17 cellular contexts compared by ENCODE assay signal in the genomic region with DNA sequence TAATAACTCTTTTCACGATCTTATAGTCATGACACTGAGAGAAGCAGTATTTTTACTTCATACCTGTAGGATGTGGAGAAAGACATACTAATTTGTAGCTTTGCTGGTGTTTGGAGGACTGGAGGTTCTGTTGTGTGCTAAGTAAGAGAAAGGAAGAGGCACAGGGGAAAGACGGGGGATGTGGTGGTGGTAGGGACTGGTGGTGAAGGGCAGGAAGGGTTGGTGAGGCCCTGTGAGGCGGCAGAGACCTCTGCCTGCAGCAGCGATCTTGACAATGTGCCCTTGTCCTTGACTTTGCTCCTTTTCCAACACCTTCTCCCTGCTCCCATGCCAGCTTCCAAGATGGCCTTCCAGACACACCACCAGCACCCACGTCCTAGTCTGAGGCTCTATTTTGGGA. TPM values are rescaled to one million over a fixed set of nuclear protein-coding genes. Genes with fewer than 3 reads are reported as not detected.
DNase-seq lines count a peak whose midpoint lies in the region; ATAC-seq and TF ChIP-seq lines count a peak whose summit lies in the region.
"Had no signal": no experiment of that assay in that cellular context is flagged by ENCODE, and none has a peak within 500 bp of the region (broad histone marks: within the 10 kb centered on the region; RNA-seq: fewer than 3 reads in every experiment).

No MANE protein-coding gene starts in this region.

- intact Hi-C loops in activated T-helper 2 cell treated with anti-CD3 and anti-CD28 coated beads, Interferon-gamma antibody, Interleukin-2, Interleukin-4, amounts not matched to agents 10 μg/mL and 5 μg/mL and 100 μg/mL, durations not matched to agents 14 hours and 24 hours and 36 hours (cut with micrococcal nuclease) = no loop called here
- intact Hi-C loops in natural killer cell (cut with micrococcal nuclease) = no loop called here

- peaks cover 0 to 2% (median 0%) of the 10 kb centered on the region in 5 donors for H3K9me3 Mint-ChIP-seq in CD8-positive, alpha-beta memory T cell
- peaks cover 18% of the 10 kb centered on the region for H3K9me3 Mint-ChIP-seq in activated T-helper 2 cell treated with anti-CD3 and anti-CD28 coated beads, Interferon-gamma antibody, Interleukin-2, Interleukin-4, amounts not matched to agents 10 μg/mL and 5 μg/mL and 100 μg/mL, durations not matched to agents 14 hours and 24 hours and 36 hours
- peaks cover 3 to 12% of the 10 kb centered on the region in 2 donors for H3K9me3 Mint-ChIP-seq in natural killer cell

- H3K36me3 ChIP-seq in CD8-positive, alpha-beta memory T cell (ENCODE audit: insufficient read depth, low read length) = no peaks in the 10 kb centered on the region
- peaks cover 0 to 6% (median 0%) of the 10 kb centered on the region in 3 donors for H3K36me3 ChIP-seq in Peyer's patch
- H3K36me3 ChIP-seq: BLaER1 had no signal

- POLR2A ChIA-PET in CD8-positive, alpha-beta memory T cell (lab: Charles Lee) = interaction anchor here (1.6 kb wide), 1 partner anchor 74 kb away, joined by 4 read pairs; no protein-coding TSS in a partner anchor

- no peak for TF ChIP-seq POLR2A in Peyer's patch (IDR thresholded peaks at IDR 0.05)

- H3K4me1 ChIP-seq in CD8-positive, alpha-beta memory T cell (ENCODE audit: insufficient read depth, low read length) = peaks cover 99% of the 10 kb centered on the region
- no peaks in the 10 kb centered on the region for H3K4me1 ChIP-seq in Peyer's patch
- H3K4me1 ChIP-seq: thyroid gland had no signal

- TF ChIP-seq CTCF in Peyer's patch (IDR thresholded peaks at IDR 0.05) = no peak
- TF ChIP-seq CTCF in natural killer cell (IDR thresholded peaks at IDR 0.05) = no peak

- peak in 4 of 5 donors; percentile 23 to 68 (median 56) for DNase-seq in CD8-positive, alpha-beta memory T cell
- DNase-seq in Peyer's patch = peak in 2 of 3 donors; percentile 45 to 78
- DNase-seq in activated T-helper 2 cell treated with anti-CD3 and anti-CD28 coated beads, Interferon-gamma antibody, Interleukin-2, Interleukin-4, amounts not matched to agents 10 μg/mL and 5 μg/mL and 100 μg/mL, durations not matched to agents 14 hours and 24 hours and 36 hours (ENCODE audit: low spot score) = peak; percentile 28
- DNase-seq in natural killer cell = no peak
- DNase-seq in OCI-M1 (lab: John Stamatoyannopoulos, UW) = no peak
- DNase-seq in germinal center (ENCODE audit: low spot score) = no peak
- DNase-seq: caudate nucleus; DMS153; effector CD8-positive, alpha-beta T cell; kidney; NCI-H1930; NCI-H510A treated with DMSO at 0.1 percent for 48 hours; thyroid gland had no signal

- no peak overlapping the region for H3K27ac ChIP-seq in CD8-positive, alpha-beta memory T cell (ENCODE audit: low read depth, low read length)
- peak overlapping the region; percentile 21 to 65 (median 24) for H3K27ac ChIP-seq in Peyer's patch
- H3K27ac ChIP-seq: BLaER1, hepatocyte, thyroid gland had no signal

- peak overlapping the region; percentile 28 to 82 (median 68) for H3K4me3 Mint-ChIP-seq in CD8-positive, alpha-beta memory T cell
- no peak overlapping the region for H3K4me3 Mint-ChIP-seq in activated T-helper 2 cell treated with anti-CD3 and anti-CD28 coated beads, Interferon-gamma antibody, Interleukin-2, Interleukin-4, amounts not matched to agents 10 μg/mL and 5 μg/mL and 100 μg/mL, durations not matched to agents 14 hours and 24 hours and 36 hours (ENCODE audit: low read depth)
- H3K4me3 Mint-ChIP-seq in natural killer cell = peak overlapping the region; percentile 74

- H3K4me1 Mint-ChIP-seq in CD8-positive, alpha-beta memory T cell = peaks cover 93 to 99% (median 96%) of the 10 kb centered on the region in 3 donors
- H3K4me1 Mint-ChIP-seq in activated T-helper 2 cell treated with anti-CD3 and anti-CD28 coated beads, Interferon-gamma antibody, Interleukin-2, Interleukin-4, amounts not matched to agents 10 μg/mL and 5 μg/mL and 100 μg/mL, durations not matched to agents 14 hours and 24 hours and 36 hours (ENCODE audit: low read depth) = peaks cover 73% of the 10 kb centered on the region
- H3K4me1 Mint-ChIP-seq in natural killer cell = peaks cover 68 to 77% of the 10 kb centered on the region in 2 donors

- ATAC-seq in natural killer cell (peak in 1 of 3 donors; percentile 50), HG03342 (IDR thresholded peaks at IDR 0.05; ENCODE audit: unreplicated experiment) (no peak)
- ATAC-seq: HCT116 had no signal

- peaks cover 0 to 7% (median 4%) of the 10 kb centered on the region in 3 donors for H3K36me3 Mint-ChIP-seq in CD8-positive, alpha-beta memory T cell
- peaks cover 20% of the 10 kb centered on the region for H3K36me3 Mint-ChIP-seq in activated T-helper 2 cell treated with anti-CD3 and anti-CD28 coated beads, Interferon-gamma antibody, Interleukin-2, Interleukin-4, amounts not matched to agents 10 μg/mL and 5 μg/mL and 100 μg/mL, durations not matched to agents 14 hours and 24 hours and 36 hours (ENCODE audit: low read depth)
- no peaks in the 10 kb centered on the region for H3K36me3 Mint-ChIP-seq in natural killer cell

- H3K9me3 ChIP-seq in CD8-positive, alpha-beta memory T cell (ENCODE audit: low read length) = no peaks in the 10 kb centered on the region
- no peaks in the 10 kb centered on the region for H3K9me3 ChIP-seq in Peyer's patch
- H3K9me3 ChIP-seq: BLaER1, thyroid gland had no signal

- CTCF ChIA-PET in CD8-positive, alpha-beta memory T cell (lab: Charles Lee) = interaction anchor here (0.6 to 3.0 kb wide), 4 partner anchors 9 to 102 kb away, joined by 3 to 24 read pairs (median 3); no protein-coding TSS in a partner anchor

- H3K4me3 ChIP-seq in CD8-positive, alpha-beta memory T cell (ENCODE audit: low read length) = peak overlapping the region; percentile 6
- no peak overlapping the region for H3K4me3 ChIP-seq in Peyer's patch
- H3K4me3 ChIP-seq: BLaER1, hepatocyte, thyroid gland had no signal

- no peaks in the 10 kb centered on the region for H3K27me3 ChIP-seq in CD8-positive, alpha-beta memory T cell (ENCODE audit: insufficient read depth, low read length, poor library complexity, severe bottlenecking)
- H3K27me3 ChIP-seq in Peyer's patch = no peaks in the 10 kb centered on the region
- H3K27me3 ChIP-seq: BLaER1, hepatocyte, thyroid gland had no signal

- H3K27ac Mint-ChIP-seq in CD8-positive, alpha-beta memory T cell = peak overlapping the region; percentile 95 to 100 (median 98)
- peak overlapping the region; percentile 22 for H3K27ac Mint-ChIP-seq in activated T-helper 2 cell treated with anti-CD3 and anti-CD28 coated beads, Interferon-gamma antibody, Interleukin-2, Interleukin-4, amounts not matched to agents 10 μg/mL and 5 μg/mL and 100 μg/mL, durations not matched to agents 14 hours and 24 hours and 36 hours
- peak overlapping the region; percentile 79 to 83 for H3K27ac Mint-ChIP-seq in natural killer cell

- peaks cover 0 to 7% of the 10 kb centered on the region in 2 donors for H3K27me3 Mint-ChIP-seq in CD8-positive, alpha-beta memory T cell
- no peaks in the 10 kb centered on the region for H3K27me3 Mint-ChIP-seq in activated T-helper 2 cell treated with anti-CD3 and anti-CD28 coated beads, Interferon-gamma antibody, Interleukin-2, Interleukin-4, amounts not matched to agents 10 μg/mL and 5 μg/mL and 100 μg/mL, durations not matched to agents 14 hours and 24 hours and 36 hours (ENCODE audit: low read depth)
- peaks cover 4 to 12% of the 10 kb centered on the region in 2 donors for H3K27me3 Mint-ChIP-seq in natural killer cell (ENCODE audit: low read depth in 2 of 2)

RNA-seq across cellular contexts. Expression of a gene that starts 32.6 kb away (rescaled TPM):
- 10 to 100 TPM; 36.3 to 39.3 TPM for total RNA-seq in CD8-positive, alpha-beta memory T cell
- 62.1 TPM for polyA plus RNA-seq in CD8-positive, alpha-beta memory T cell
- total RNA-seq in Peyer's patch (10 to 100 TPM; 45.6 to 75.3 (median 59.8) TPM), natural killer cell (10 to 100 TPM; 26.3 to 31.1 (median 30.4) TPM)
- total RNA-seq in activated T-helper 2 cell treated with anti-CD3 and anti-CD28 coated beads, Interferon-gamma antibody, Interleukin-2, Interleukin-4, amounts not matched to agents 10 μg/mL and 5 μg/mL and 100 μg/mL, durations not matched to agents 14 hours and 24 hours and 36 hours = 20.3 and 21.1 TPM in 2 replicates

Comparison
In these comparisons a context has a peak if more than half of its experiments do, and no peak if none do; other contexts are left out.
1. DNase-seq: peak in CD8-positive, alpha-beta memory T cell (4 of 5), Peyer's patch (2 of 3) and activated T-helper 2 cell treated with anti-CD3 and anti-CD28 coated beads, Interferon-gamma antibody, Interleukin-2, Interleukin-4, amounts not matched to agents 10 μg/mL and 5 μg/mL and 100 μg/mL, durations not matched to agents 14 hours and 24 hours and 36 hours (single experiment); none in natural killer cell (single experiment), OCI-M1 (single experiment) and germinal center (single experiment).
2. H3K27ac Mint-ChIP-seq: peak in every context shown above with its lines; median percentile 98 in CD8-positive, alpha-beta memory T cell; 81 in natural killer cell; 22 in activated T-helper 2 cell treated with anti-CD3 and anti-CD28 coated beads, Interferon-gamma antibody, Interleukin-2, Interleukin-4, amounts not matched to agents 10 μg/mL and 5 μg/mL and 100 μg/mL, durations not matched to agents 14 hours and 24 hours and 36 hours.